Comparison of ENCODE assay signal across 24 cellular contexts in the genomic region with DNA sequence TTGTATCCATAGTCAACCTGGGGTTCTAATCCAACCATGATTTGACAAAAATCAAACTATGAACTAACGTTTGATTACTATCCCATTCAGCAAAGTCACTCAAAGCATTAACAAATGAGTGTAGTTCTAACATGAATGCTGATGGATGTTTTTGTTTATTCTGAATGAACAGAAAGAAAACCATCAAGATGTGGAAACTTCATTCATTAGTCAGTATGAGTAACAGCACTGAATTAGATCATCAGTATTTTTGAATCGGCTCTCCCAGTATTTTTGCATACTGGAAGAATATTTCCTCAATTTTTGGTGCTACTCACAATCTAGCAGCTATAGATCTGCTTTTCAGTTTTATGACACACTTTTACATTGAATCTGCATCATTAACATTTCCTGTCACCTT.
DNase-seq lines count a peak whose midpoint lies in the region; ATAC-seq, FAIRE-seq and TF ChIP-seq lines count a peak whose summit lies in the region.
"Had no signal": no experiment of that assay in that cellular context is flagged by ENCODE, and none has a peak within 500 bp of the region (broad histone marks: within the 10 kb centered on the region; RNA-seq: fewer than 3 reads in every experiment).

No MANE protein-coding gene starts in this region.

- H3K79me2 ChIP-seq in OCI-LY3 (ENCODE audit: low read length) (no peaks in the 10 kb centered on the region), endothelial cell of umbilical vein (ENCODE audit: control insufficient read depth, insufficient read depth, low read length) (no peaks in the 10 kb centered on the region), keratinocyte (ENCODE audit: control insufficient read depth, insufficient read depth, low read length) (no peaks in the 10 kb centered on the region)

- H3K27ac ChIP-seq in OCI-LY3 (ENCODE audit: low read length) = no peak overlapping the region
- no peak overlapping the region for H3K27ac ChIP-seq in endothelial cell of umbilical vein (ENCODE audit: insufficient read depth, low read depth, low read length)
- no peak overlapping the region for H3K27ac ChIP-seq in keratinocyte (ENCODE audit: control insufficient read depth, insufficient read depth, low read length)
- H3K27ac ChIP-seq: 22Rv1, BLaER1, HL-60 had no signal

- H3K9me3 ChIP-seq in OCI-LY3 (ENCODE audit: insufficient read depth, low read length) (no peaks in the 10 kb centered on the region), endothelial cell of umbilical vein (replicated peaks; ENCODE audit: control insufficient read depth, insufficient read depth, low read length) (no peaks in the 10 kb centered on the region), keratinocyte (ENCODE audit: control insufficient read depth, low read depth, low read length) (no peaks in the 10 kb centered on the region)
- H3K9me3 ChIP-seq: BLaER1, SK-N-SH had no signal

- no peaks in the 10 kb centered on the region for H3K9me1 ChIP-seq in endothelial cell of umbilical vein (replicated peaks; ENCODE audit: control insufficient read depth, extremely low read depth, insufficient read depth, low read length)
- no peaks in the 10 kb centered on the region for H3K9me1 ChIP-seq in keratinocyte (ENCODE audit: control insufficient read depth, extremely low read depth, insufficient read depth, low read length)

- no peak for TF ChIP-seq POLR2A in endothelial cell of umbilical vein (IDR thresholded peaks at IDR 0.05; ENCODE audit: low read depth, low read length)

- POLR2A ChIA-PET in endothelial cell of umbilical vein (lab: Charles Lee) = no interaction called here

- H3K9ac ChIP-seq in OCI-LY3 (ENCODE audit: low read length) (no peak overlapping the region), endothelial cell of umbilical vein (replicated peaks; ENCODE audit: extremely low read depth, insufficient read depth, low read length) (no peak overlapping the region), keratinocyte (ENCODE audit: control insufficient read depth, extremely low read depth, insufficient read depth, low read length) (no peak overlapping the region)
- H3K9ac ChIP-seq: BLaER1, SK-N-SH had no signal

- CTCF ChIA-PET in endothelial cell of umbilical vein (lab: Charles Lee) = interaction anchor here (0.9 to 4.1 kb wide), 3 partner anchors 13 to 145 kb away, joined by 3 to 20 read pairs (median 7); no protein-coding TSS in a partner anchor

- no peak overlapping the region for H2AFZ ChIP-seq in OCI-LY3 (ENCODE audit: low read depth, low read length)
- H2AFZ ChIP-seq in endothelial cell of umbilical vein (ENCODE audit: low read depth, low read length) = no peak overlapping the region
- no peak overlapping the region for H2AFZ ChIP-seq in keratinocyte (ENCODE audit: control insufficient read depth, low read length)

- no peaks in the 10 kb centered on the region for H4K20me1 ChIP-seq in OCI-LY3 (ENCODE audit: insufficient read depth, low read length)
- no peaks in the 10 kb centered on the region for H4K20me1 ChIP-seq in endothelial cell of umbilical vein (replicated peaks; ENCODE audit: control insufficient read depth, extremely low read depth, insufficient read depth, low read length)
- no peaks in the 10 kb centered on the region for H4K20me1 ChIP-seq in keratinocyte (ENCODE audit: control insufficient read depth, extremely low read depth, insufficient read depth, low read length)
- H4K20me1 ChIP-seq: BLaER1 had no signal

- H3K36me3 ChIP-seq in OCI-LY3 (replicated peaks; ENCODE audit: low read depth, low read length) (no peaks in the 10 kb centered on the region), endothelial cell of umbilical vein (ENCODE audit: control insufficient read depth in 2 of 2, extremely low read depth in 1 of 2, insufficient read depth in 2 of 2, low read length in 2 of 2) (no peaks in the 10 kb centered on the region), keratinocyte (ENCODE audit: control insufficient read depth in 2 of 2, extremely low read depth in 1 of 2, insufficient read depth in 2 of 2, low read length in 2 of 2) (no peaks in the 10 kb centered on the region)
- H3K36me3 ChIP-seq: BLaER1 had no signal

- dilution Hi-C loops in endothelial cell of umbilical vein (cut with MboI; ENCODE audit: extremely low pct_ligation_motif_present, low sequenced_read_pairs) (no loop called here), keratinocyte (cut with MboI; ENCODE audit: extremely low pct_ligation_motif_present, low sequenced_read_pairs) (no loop called here)

- H3K4me3 ChIP-seq in OCI-LY3 (ENCODE audit: low read length) (no peak overlapping the region), endothelial cell of umbilical vein (replicated peaks in 1 of 3; ENCODE audit: insufficient read depth in 1 of 3, low read depth in 1 of 3, low read length in 3 of 3) (no peak overlapping the region), keratinocyte (ENCODE audit: control insufficient read depth in 2 of 3, extremely low read depth in 1 of 3, insufficient read depth in 2 of 3, low read depth in 1 of 3, low read length in 3 of 3) (no peak overlapping the region)
- H3K4me3 ChIP-seq: BLaER1 had no signal

- H3K27me3 ChIP-seq in OCI-LY3 (ENCODE audit: low read depth, low read length) = no peaks in the 10 kb centered on the region
- H3K27me3 ChIP-seq in endothelial cell of umbilical vein (ENCODE audit: control insufficient read depth in 2 of 2, insufficient read depth in 2 of 2, low read length in 2 of 2) = peaks cover 0 to 8% of the 10 kb centered on the region in 2 experiments
- no peaks in the 10 kb centered on the region for H3K27me3 ChIP-seq in keratinocyte (ENCODE audit: control insufficient read depth, extremely low read depth, insufficient read depth, low read length)
- H3K27me3 ChIP-seq: BLaER1 had no signal

- peak; percentile 13 to 38 for ATAC-seq in activated CD4-positive, CD25-positive, alpha-beta regulatory T cell treated with anti-CD3 and anti-CD28 coated beads, Interleukin-2, amount 50 U/mL, for 24 hours
- ATAC-seq: Panc1 had no signal

- intact Hi-C loops in endothelial cell of umbilical vein (cut with micrococcal nuclease) = no loop called here

- no TSS peak for BruUV-seq in endothelial cell of umbilical vein (replicated peaks; lab: Mats Ljungman, UMichigan)

- H3K4me1 ChIP-seq in OCI-LY3 (ENCODE audit: low read length) (peaks cover 17% of the 10 kb centered on the region), endothelial cell of umbilical vein (ENCODE audit: control insufficient read depth, extremely low read depth, insufficient read depth, low read length) (no peaks in the 10 kb centered on the region), keratinocyte (ENCODE audit: control insufficient read depth, extremely low read depth, insufficient read depth, low read length) (peaks cover 3% of the 10 kb centered on the region)
- H3K4me1 ChIP-seq: BLaER1 had no signal

- TF ChIP-seq CTCF in OCI-LY3 (IDR thresholded peaks at IDR 0.05; ENCODE audit: low read depth, low read length) (no peak), endothelial cell of umbilical vein (IDR thresholded peaks at IDR 0.05; ENCODE audit: extremely low read depth in 1 of 2, insufficient read depth in 1 of 2, low read depth in 1 of 2, low read length in 2 of 2) (no peak), keratinocyte (optimal IDR thresholded peaks at IDR 0.05 in 1 of 3, IDR thresholded peaks at IDR 0.05 in 1 of 3, conservative IDR thresholded peaks at IDR 0.05 in 1 of 3; ENCODE audit: extremely low read depth in 1 of 3, insufficient read depth in 2 of 3, low read length in 3 of 3) (no peak)

- FAIRE-seq in endothelial cell of umbilical vein (lab: Jason Lieb, UNC) (peak; percentile 48), keratinocyte (lab: Jason Lieb, UNC) (peak; percentile 32)
- FAIRE-seq: GM19239, H54, HTR-8/SVneo had no signal

- H3K4me2 ChIP-seq in OCI-LY3 (ENCODE audit: low read length) (0 out of 2 replicates have a peak overlapping the region, but pooled peaks have one; percentile 3), endothelial cell of umbilical vein (ENCODE audit: insufficient read depth, low read length) (no peak overlapping the region), keratinocyte (ENCODE audit: control insufficient read depth, extremely low read depth, insufficient read depth, low read depth, low read length) (no peak overlapping the region)
- H3K4me2 ChIP-seq: BLaER1, SK-N-SH had no signal

- DNase-seq in activated CD4-positive, CD25-positive, alpha-beta regulatory T cell treated with anti-CD3 and anti-CD28 coated beads, Interleukin-2, amount 50 U/mL, for 72 hours = no peak
- DNase-seq in endothelial cell of umbilical vein (ENCODE audit: low read depth, low spot score) (no peak), keratinocyte (ENCODE audit: low read depth, low spot score) (no peak), GM19238 (ENCODE audit: insufficient read length, low spot score) (no peak), NCI-H2029 (lab: John Stamatoyannopoulos, UW) (no peak), AML-193 (lab: John Stamatoyannopoulos, UW) (no peak)
- DNase-seq: CD8-positive, alpha-beta memory T cell; DND-41; KBM-7; NCI-H1048; NCI-H1436 treated with DMSO at 0.1 percent for 48 hours; NCI-H2081; NCI-H82; SHP77; SK-N-SH had no signal

TF ChIP-seq in endothelial cell of umbilical vein, 7 proteins besides CTCF, POLR2A, EP300 and RAD21:
- TF ChIP-seq POLR2AphosphoS5 (IDR thresholded peaks at IDR 0.05; ENCODE audit: insufficient read depth, low read depth, low read length) (no peak), MAX (IDR thresholded peaks at IDR 0.05; ENCODE audit: insufficient read depth, insufficient read length) (no peak), MYC (IDR thresholded peaks at IDR 0.05; ENCODE audit: low read depth, low read length) (no peak), FOS (IDR thresholded peaks at IDR 0.05; ENCODE audit: borderline replicate concordance, insufficient read depth, low read length) (no peak), GATA2 (IDR thresholded peaks at IDR 0.05; ENCODE audit: insufficient read depth, insufficient read length, low read depth, low read length) (no peak), JUN (IDR thresholded peaks at IDR 0.05; ENCODE audit: borderline replicate concordance, insufficient read depth, insufficient read length, low read depth) (no peak), EZH2 (IDR thresholded peaks at IDR 0.05; ENCODE audit: borderline replicate concordance, low read depth, low read length, severe bottlenecking) (no peak)
